ENCODE assay signal across 12 cellular contexts in genomic region chr11:9774591-9775392, GRCh38.
DNase-seq lines count a peak whose midpoint lies in the region; ATAC-seq and TF ChIP-seq lines count a peak whose summit lies in the region.
"Had no signal": no experiment of that assay in that cellular context is flagged by ENCODE, and none has a peak within 500 bp of the region (broad histone marks: within the 10 kb centered on the region; RNA-seq: fewer than 3 reads in every experiment).

No MANE protein-coding gene starts in this region.

- H3K4me1 ChIP-seq in esophagus muscularis mucosa, result peaks cover 15 to 22% (median 18%) of the 10 kb centered on the region in 4 donors

- WGBS in esophagus muscularis mucosa, result 52% methylated on average over 6 of the region's 6 CpGs

- ATAC-seq in HG03175 (IDR thresholded peaks at IDR 0.05; ENCODE audit: unreplicated experiment), result no peak
- ATAC-seq: GM12878 had no signal

- H3K9me3 ChIP-seq in esophagus muscularis mucosa, result no peaks in the 10 kb centered on the region

- H3K4me3 ChIP-seq in esophagus muscularis mucosa, result no peak overlapping the region
- H3K4me3 ChIP-seq: GM12878 had no signal

- intact Hi-C loops in esophagus muscularis mucosa (cut with DNase I), result no loop called here
- intact Hi-C loops in posterior vena cava (cut with DNase I), result no loop called here

- no peak for TF ChIP-seq POLR2A in esophagus muscularis mucosa (IDR thresholded peaks at IDR 0.05; ENCODE audit: low read depth)

- H3K27me3 ChIP-seq in esophagus muscularis mucosa, result no peaks in the 10 kb centered on the region

- peak overlapping the region in 3 of 4 donors; percentile 21 to 54 (median 46) for H3K27ac ChIP-seq in esophagus muscularis mucosa (replicated peaks in 1 of 4)

- peaks cover 3 to 17% (median 6%) of the 10 kb centered on the region in 4 donors for H3K36me3 ChIP-seq in esophagus muscularis mucosa

- TF ChIP-seq CTCF in AG09319 (IDR thresholded peaks at IDR 0.05; ENCODE audit: low read depth, low read length) (no peak), esophagus muscularis mucosa (IDR thresholded peaks at IDR 0.05) (no peak)

- no peak for TF ChIP-seq EP300 in esophagus muscularis mucosa (IDR thresholded peaks at IDR 0.05)

- DNase-seq in AG09319 (ENCODE audit: extremely low read depth, low read depth) (peak; percentile 92), RPMI7951 (ENCODE audit: low read depth) (peak; percentile 80), esophagus muscularis mucosa (ENCODE audit: extremely low spot score) (no peak), myocyte (ENCODE audit: low read depth) (peak; percentile 85), NCI-H526 treated with DMSO at 0.1 percent for 48 hours (lab: John Stamatoyannopoulos, UW) (no peak), posterior vena cava (ENCODE audit: low spot score) (no peak)
- DNase-seq in activated naive CD4-positive, alpha-beta T cell treated with Interleukin-2 at 50 U/mL for 16 hours, result no peak
- DNase-seq: CD4-positive, alpha-beta memory T cell; cortex of kidney; NCI-H774 had no signal

Comparison
In these comparisons a context has a peak if more than half of its experiments do, and no peak if none do; other contexts are left out.
1. DNase-seq: peak in AG09319 (single experiment), RPMI7951 (single experiment) and myocyte (single experiment); none in esophagus muscularis mucosa (single experiment), activated naive CD4-positive, alpha-beta T cell treated with Interleukin-2 at 50 U/mL for 16 hours (single experiment), NCI-H526 treated with DMSO at 0.1 percent for 48 hours (single experiment) and posterior vena cava (single experiment).